Comparison of ENCODE assay signal across 8 cellular contexts in genomic region chr10:86389441-86390193, GRCh38. TPM values are rescaled to one million over a fixed set of nuclear protein-coding genes. Genes with fewer than 3 reads are reported as not detected.
DNase-seq lines count a peak whose midpoint lies in the region; ATAC-seq and TF ChIP-seq lines count a peak whose summit lies in the region.

No MANE protein-coding gene starts in this region.

- peak overlapping the region; percentile 62 for H3K4me3 ChIP-seq in CD4-positive, CD25-positive, alpha-beta regulatory T cell (ENCODE audit: low read depth, low read length)
- H3K4me3 ChIP-seq in astrocyte of the spinal cord (ENCODE audit: low read depth, low read length) = peak overlapping the region; percentile 25

- H3K27ac Mint-ChIP-seq in CD4-positive, CD25-positive, alpha-beta regulatory T cell = no peak overlapping the region
- no peak overlapping the region for H3K27ac Mint-ChIP-seq in type B pancreatic cell

- no peaks in the 10 kb centered on the region for H3K36me3 Mint-ChIP-seq in CD4-positive, CD25-positive, alpha-beta regulatory T cell
- H3K36me3 Mint-ChIP-seq in type B pancreatic cell = no peaks in the 10 kb centered on the region

- H3K4me1 ChIP-seq in CD4-positive, CD25-positive, alpha-beta regulatory T cell (ENCODE audit: control insufficient read depth, insufficient read depth, low read length, poor library complexity, severe bottlenecking) = peaks cover 8% of the 10 kb centered on the region

- H3K4me3 Mint-ChIP-seq in CD4-positive, CD25-positive, alpha-beta regulatory T cell = peak overlapping the region; percentile 64 to 85 (median 80)
- peak overlapping the region; percentile 86 for H3K4me3 Mint-ChIP-seq in type B pancreatic cell

- peak in 1 of 2 donors; percentile 21 for ATAC-seq in CD4-positive, CD25-positive, alpha-beta regulatory T cell (ENCODE audit: low read depth in 2 of 2)
- ATAC-seq in HG03196 (IDR thresholded peaks at IDR 0.05; ENCODE audit: unreplicated experiment) = peak; percentile 62

- H3K9me3 ChIP-seq in CD4-positive, CD25-positive, alpha-beta regulatory T cell (ENCODE audit: control insufficient read depth in 2 of 2, low read length in 2 of 2) = no peaks in the 10 kb centered on the region

- H3K27me3 ChIP-seq in CD4-positive, CD25-positive, alpha-beta regulatory T cell (ENCODE audit: control insufficient read depth, insufficient read depth, low read length) = peaks cover 9% of the 10 kb centered on the region

- TF ChIP-seq CTCF in astrocyte of the spinal cord (IDR thresholded peaks at IDR 0.05; ENCODE audit: low read depth, low read length) (peak; percentile 1), type B pancreatic cell (conservative IDR thresholded peaks at IDR 0.05) (no peak)

- no peak overlapping the region for H3K27ac ChIP-seq in CD4-positive, CD25-positive, alpha-beta regulatory T cell (ENCODE audit: insufficient read depth, low read length, poor library complexity, severe bottlenecking)

- in situ Hi-C loops in astrocyte of the spinal cord (cut with HindIII; ENCODE audit: low sequenced_read_pairs) = no loop called here

- DNase-seq in CD4-positive, CD25-positive, alpha-beta regulatory T cell = no peak
- peak; percentile 49 for DNase-seq in GM19238 (ENCODE audit: insufficient read length, low spot score)
- DNase-seq in astrocyte of the spinal cord (ENCODE audit: low read depth, low spot score) = no peak
- peak; percentile 53 for DNase-seq in kidney tubule cell (ENCODE audit: low spot score)
- no peak for DNase-seq in type B pancreatic cell (ENCODE audit: extremely low spot score, unreplicated experiment)
- DNase-seq in stimulated activated CD4-positive, alpha-beta T cell treated with anti-CD3 and anti-CD28 coated beads, Interleukin-4, amount 100 ng/mL, for 24 hours = no peak
- DNase-seq in NCI-H2171 treated with DMSO at 0.1 percent for 48 hours (lab: John Stamatoyannopoulos, UW) = no peak

- peaks cover 0 to 14% (median 7%) of the 10 kb centered on the region in 4 donors for H3K4me1 Mint-ChIP-seq in CD4-positive, CD25-positive, alpha-beta regulatory T cell
- H3K4me1 Mint-ChIP-seq in type B pancreatic cell (ENCODE audit: unreplicated experiment) = peaks cover 9% of the 10 kb centered on the region

- H3K27me3 Mint-ChIP-seq in CD4-positive, CD25-positive, alpha-beta regulatory T cell = peaks cover 68% of the 10 kb centered on the region
- peaks cover 66% of the 10 kb centered on the region for H3K27me3 Mint-ChIP-seq in type B pancreatic cell

- peaks cover 0 to 1% (median 0%) of the 10 kb centered on the region in 7 donors for H3K9me3 Mint-ChIP-seq in CD4-positive, CD25-positive, alpha-beta regulatory T cell
- H3K9me3 Mint-ChIP-seq in type B pancreatic cell = no peaks in the 10 kb centered on the region

- no peaks in the 10 kb centered on the region for H3K36me3 ChIP-seq in CD4-positive, CD25-positive, alpha-beta regulatory T cell (ENCODE audit: control insufficient read depth, insufficient read depth, low read length)

RNA-seq across cellular contexts. Expression of gene GRID1, which starts 23.0 kb away (rescaled TPM):
- total RNA-seq in CD4-positive, CD25-positive, alpha-beta regulatory T cell = not detected
- polyA plus RNA-seq in CD4-positive, CD25-positive, alpha-beta regulatory T cell = not detected
- total RNA-seq in type B pancreatic cell (ENCODE audit: low replicate concordance) = 2.4 and 9.2 TPM in 2 replicates

Comparison
In these comparisons a context has a peak if more than half of its experiments do, and no peak if none do; other contexts are left out.
1. DNase-seq: peak in GM19238 (single experiment) and kidney tubule cell (single experiment); none in CD4-positive, CD25-positive, alpha-beta regulatory T cell (0 of 3), astrocyte of the spinal cord (single experiment), type B pancreatic cell (single experiment), stimulated activated CD4-positive, alpha-beta T cell treated with anti-CD3 and anti-CD28 coated beads, Interleukin-4, amount 100 ng/mL, for 24 hours (single experiment) and NCI-H2171 treated with DMSO at 0.1 percent for 48 hours (single experiment).